ENCODE assay signal across 12 cellular contexts in genomic region chr10:118564652-118565051, GRCh38. TPM values are rescaled to one million over a fixed set of nuclear protein-coding genes. Genes with fewer than 3 reads are reported as not detected.
DNase-seq lines count a peak whose midpoint lies in the region; ATAC-seq, FAIRE-seq and TF ChIP-seq lines count a peak whose summit lies in the region.
"Had no signal": no experiment of that assay in that cellular context is flagged by ENCODE, and none has a peak within 500 bp of the region (broad histone marks: within the 10 kb centered on the region; RNA-seq: fewer than 3 reads in every experiment).

No MANE protein-coding gene starts in this region.

- POLR2A ChIA-PET in HepG2 (lab: Yijun Ruan, JAX): no interaction called here

- no peak for DNase-seq in HepG2 (ENCODE audit: low spot score)
- DNase-seq in right lobe of liver: no peak
- DNase-seq in SK-MEL-5 (ENCODE audit: low read depth, low spot score): peak; percentile 41
- DNase-seq in glutamatergic neuron: peak; percentile 64
- DNase-seq in tibial artery: no peak
- DNase-seq: activated CD8-positive, alpha-beta T cell treated with anti-CD3 and anti-CD28 coated beads, Interleukin-2, amount 10 ng/mL, durations not matched to agents 7 days and 5 days; cerebellar nuclear complex; kidney glomerular epithelial cell; stimulated activated CD4-positive, alpha-beta T cell treated with anti-CD3 and anti-CD28 coated beads, Interleukin-12 subunit alpha, Interleukin-12 subunit beta, amount 100 ng/mL, for 4 hours had no signal

- TF ChIP-seq RAD21 in HepG2 (CRISPR knock-in tag; IDR thresholded peaks at IDR 0.05): no peak

- H3K9me3 ChIP-seq in HepG2 (ENCODE audit: low read length) (no peaks in the 10 kb centered on the region), right lobe of liver (no peaks in the 10 kb centered on the region), tibial artery (no peaks in the 10 kb centered on the region)

- H3K36me3 ChIP-seq in HepG2 (replicated peaks in 1 of 2; ENCODE audit: control insufficient read depth in 1 of 2, insufficient read depth in 2 of 2, low read length in 2 of 2) (no peaks in the 10 kb centered on the region), right lobe of liver (no peaks in the 10 kb centered on the region), tibial artery (no peaks in the 10 kb centered on the region)

- no peak for TF ChIP-seq EP300 in HepG2 (IDR thresholded peaks at IDR 0.05; ENCODE audit: low read depth in 2 of 2, low read length in 2 of 2)
- no peak for TF ChIP-seq EP300 in HepG2 (CRISPR knock-in tag; IDR thresholded peaks at IDR 0.05; ENCODE audit: borderline replicate concordance)

- FAIRE-seq in HepG2 (lab: Jason Lieb, UNC): no peak

- peaks cover 6% of the 10 kb centered on the region for H3K4me1 ChIP-seq in HepG2 (ENCODE audit: insufficient read depth, low read length)
- no peaks in the 10 kb centered on the region for H3K4me1 ChIP-seq in right lobe of liver
- H3K4me1 ChIP-seq in tibial artery: peaks cover 0 to 8% (median 2%) of the 10 kb centered on the region in 4 donors

- H3K27me3 ChIP-seq in HepG2 (ENCODE audit: control insufficient read depth in 1 of 2, insufficient read depth in 2 of 2, low read length in 2 of 2) (peaks cover 0 to 21% of the 10 kb centered on the region in 2 experiments; a peak in 2 of 5 replicates), right lobe of liver (no peaks in the 10 kb centered on the region), tibial artery (peaks cover 0 to 4% of the 10 kb centered on the region in 2 donors)

- intact Hi-C loops in HepG2 (cut with micrococcal nuclease; ENCODE audit: unreplicated experiment) (loop anchor here (5.0 kb wide), 2 partner anchors 288 to 463 kb away; partner anchors contain the start of gene NANOS1), right lobe of liver (cut with DNase I) (loop anchor here (10.0 kb wide), 1 partner anchor 240 kb away; no protein-coding TSS in a partner anchor), tibial artery (cut with DNase I; ENCODE audit: low total_unique reads) (no loop called here)

- peaks cover 4% of the 10 kb centered on the region for H3K9me3 Mint-ChIP-seq in glutamatergic neuron (ENCODE audit: unreplicated experiment)

- H3K36me3 Mint-ChIP-seq in glutamatergic neuron (ENCODE audit: unreplicated experiment): peaks cover 8% of the 10 kb centered on the region

- peaks cover 2% of the 10 kb centered on the region for H3K27me3 Mint-ChIP-seq in glutamatergic neuron (ENCODE audit: unreplicated experiment)

- peaks cover 8% of the 10 kb centered on the region for H3K4me1 Mint-ChIP-seq in glutamatergic neuron (ENCODE audit: low read depth, unreplicated experiment)

- no peak for TF ChIP-seq POLR2A in HepG2 (IDR thresholded peaks at IDR 0.05; ENCODE audit: insufficient read depth in 1 of 2, low read depth in 2 of 2, low read length in 2 of 2)
- TF ChIP-seq POLR2A in right lobe of liver (IDR thresholded peaks at IDR 0.05): no peak

- peak; percentile 58 for TF ChIP-seq CTCF in HepG2 (CRISPR knock-in tag; IDR thresholded peaks at IDR 0.05)
- no peak for TF ChIP-seq CTCF in right lobe of liver (IDR thresholded peaks at IDR 0.05)
- no peak for TF ChIP-seq CTCF in glutamatergic neuron (IDR thresholded peaks at IDR 0.05; ENCODE audit: partially characterized antibody, unreplicated experiment)
- no peak for TF ChIP-seq CTCF in tibial artery (IDR thresholded peaks at IDR 0.05)

- BruUV-seq in HepG2 (replicated peaks; lab: Mats Ljungman, UMichigan): no TSS peak

- H2AFZ ChIP-seq in HepG2 (ENCODE audit: low read length): no peak overlapping the region

- peak; percentile 56 for ATAC-seq in HepG2
- no peak for ATAC-seq in right lobe of liver
- no peak for ATAC-seq in GM18519 (IDR thresholded peaks at IDR 0.05; ENCODE audit: low FRiP score, unreplicated experiment)
- ATAC-seq in HG03469 (IDR thresholded peaks at IDR 0.05; ENCODE audit: unreplicated experiment): no peak
- ATAC-seq in HG02884 (IDR thresholded peaks at IDR 0.05; ENCODE audit: unreplicated experiment): no peak
- ATAC-seq: activated CD8-positive, alpha-beta T cell treated with anti-CD3 and anti-CD28 coated beads, Interleukin-2, amount 10 ng/mL, durations not matched to agents 7 days and 5 days had no signal

- no peak overlapping the region for H3K4me2 ChIP-seq in HepG2 (ENCODE audit: low read depth, low read length)

- no peaks in the 10 kb centered on the region for H3K79me2 ChIP-seq in HepG2 (ENCODE audit: insufficient read depth, low read length)

- H3K4me3 Mint-ChIP-seq in glutamatergic neuron (ENCODE audit: unreplicated experiment): no peak overlapping the region
- H3K4me3 Mint-ChIP-seq: activated CD8-positive, alpha-beta T cell treated with anti-CD3 and anti-CD28 coated beads, Interleukin-2, amount 10 ng/mL, durations not matched to agents 7 days and 5 days had no signal

- CTCF ChIA-PET in HepG2 (lab: Yijun Ruan, JAX; ENCODE audit: low intra/inter-chr PET ratio, low total read pairs): no interaction called here

- no peak overlapping the region for H3K27ac ChIP-seq in HepG2 (ENCODE audit: extremely low read length, insufficient read depth, low read length)
- no peak overlapping the region for H3K27ac ChIP-seq in right lobe of liver
- no peak overlapping the region for H3K27ac ChIP-seq in tibial artery

- in situ Hi-C loops in HepG2 (cut with HindIII; ENCODE audit: extremely low pct_ligation_motif_present, low pct_unique_long_range_greater_than_20kb) (loop anchor here (5.0 kb wide), 1 partner anchor 153 kb away; no protein-coding TSS in a partner anchor), SK-MEL-5 (cut with HindIII; ENCODE audit: low pct_unique_long_range_greater_than_20kb, low sequenced_read_pairs) (no loop called here)

- no peak overlapping the region for H3K4me3 ChIP-seq in HepG2 (replicated peaks in 1 of 3; ENCODE audit: insufficient read depth in 1 of 3, low read depth in 2 of 3, low read length in 3 of 3)
- no peak overlapping the region for H3K4me3 ChIP-seq in right lobe of liver
- no peak overlapping the region for H3K4me3 ChIP-seq in tibial artery

- H4K20me1 ChIP-seq in HepG2 (ENCODE audit: insufficient read depth, low read length): no peaks in the 10 kb centered on the region

- no peak overlapping the region for H3K9ac ChIP-seq in HepG2 (ENCODE audit: insufficient read depth, low read depth, low read length)

- no peak overlapping the region for H3K27ac Mint-ChIP-seq in glutamatergic neuron (ENCODE audit: unreplicated experiment)
- H3K27ac Mint-ChIP-seq: activated CD8-positive, alpha-beta T cell treated with anti-CD3 and anti-CD28 coated beads, Interleukin-2, amount 10 ng/mL, durations not matched to agents 7 days and 5 days had no signal

- WGBS in HepG2 (ENCODE audit: low lambda C conversion rate): 2% methylated on average over 6 of the region's 6 CpGs
- WGBS in right lobe of liver (ENCODE audit: insufficient coverage, low coverage, low lambda C conversion rate, missing lambda C conversion rate): 22% methylated on average over 3 of the region's 6 CpGs

TF ChIP-seq in HepG2, 621 proteins besides CTCF, POLR2A, EP300 and RAD21:
- no peak for TF ChIP-seq ZBTB20 (CRISPR knock-in tag; IDR thresholded peaks at IDR 0.05; ENCODE audit: borderline replicate concordance, low read depth)
- no peak for TF ChIP-seq ZNF567 (CRISPR knock-in tag; IDR thresholded peaks at IDR 0.05; ENCODE audit: borderline replicate concordance)
- TF ChIP-seq ZNF10 (CRISPR knock-in tag; IDR thresholded peaks at IDR 0.05; ENCODE audit: borderline replicate concordance, low read depth): no peak
- TF ChIP-seq PREB (CRISPR knock-in tag; IDR thresholded peaks at IDR 0.05): no peak
- no peak for TF ChIP-seq ZNF20 (CRISPR knock-in tag; IDR thresholded peaks at IDR 0.05)
- TF ChIP-seq ZNF331 (CRISPR knock-in tag; IDR thresholded peaks at IDR 0.05): peak; percentile 61; the same call in 1 of the 2 replicates
- peak; percentile 42 for TF ChIP-seq STAG1 (CRISPR knock-in tag; IDR thresholded peaks at IDR 0.05)

RNA-seq across cellular contexts. Expression of gene PRLHR, which starts 30.8 kb away (rescaled TPM):
- total RNA-seq in HepG2 (2016; rRNA removed; fragmentation: Illumina TruSeq; extraction: Trizol) (not detected in 2 replicates), right lobe of liver (not detected), glutamatergic neuron (ENCODE audit: unreplicated experiment) (0.22 TPM)
- not detected in 2 replicates for total RNA-seq in HepG2 (2016; cell fraction: cytosol; rRNA removed; fragmentation: Illumina TruSeq; extraction: Trizol; ENCODE audit: low read depth)
- not detected in 2 replicates for total RNA-seq in HepG2 (2016; cell fraction: insoluble cytoplasmic fraction; rRNA removed; fragmentation: Illumina TruSeq; extraction: Trizol)
- total RNA-seq in HepG2 (2016; cell fraction: membrane; rRNA removed; fragmentation: Illumina TruSeq; extraction: Trizol): not detected in 2 replicates
- not detected in 2 replicates for total RNA-seq in HepG2 (2016; cell fraction: nucleus; rRNA removed; fragmentation: Illumina TruSeq; extraction: Trizol)
- polyA plus RNA-seq in HepG2 (2011; rRNA removed): not detected in 2 replicates
- polyA plus RNA-seq in HepG2 (2011; cell fraction: cytosol; rRNA removed): not detected in 2 replicates
- not detected in 2 replicates for polyA plus RNA-seq in HepG2 (2011; cell fraction: nucleus; rRNA removed)
- not detected in 2 replicates for polyA plus RNA-seq in HepG2 (2012)
- polyA plus RNA-seq in HepG2 (2016; cell fraction: cytosol; fragmentation: Illumina TruSeq; extraction: Trizol; ENCODE audit: low read depth): not detected in 2 replicates
- polyA plus RNA-seq in HepG2 (2016; cell fraction: insoluble cytoplasmic fraction; fragmentation: Illumina TruSeq; extraction: Trizol; ENCODE audit: low read depth): not detected in 2 replicates
- not detected in 2 replicates for polyA plus RNA-seq in HepG2 (2016; cell fraction: membrane; fragmentation: Illumina TruSeq; extraction: Trizol; ENCODE audit: low read depth)
- not detected in 2 replicates for polyA plus RNA-seq in HepG2 (2016; cell fraction: nucleus; fragmentation: Illumina TruSeq; extraction: Trizol; ENCODE audit: insufficient read depth, low read depth)
- not detected in 2 replicates for polyA minus RNA-seq in HepG2 (2011; rRNA and poly(A)+ RNA removed; ENCODE audit: low replicate concordance)
- not detected in 2 replicates for polyA minus RNA-seq in HepG2 (2011; cell fraction: cytosol; rRNA and poly(A)+ RNA removed)
- not detected in 2 replicates for polyA minus RNA-seq in HepG2 (2011; cell fraction: nucleus; rRNA and poly(A)+ RNA removed)
- total RNA-seq in SK-MEL-5 (2014; rRNA removed; shearing (Covaris generic)): not detected in 2 replicates
- not detected in 2 replicates for polyA plus RNA-seq in SK-MEL-5 (2015; cell fraction: cytosol; rRNA removed)
- polyA plus RNA-seq in SK-MEL-5 (2015; cell fraction: nucleus; rRNA removed): not detected in 2 replicates
- total RNA-seq: activated CD8-positive, alpha-beta T cell treated with anti-CD3 and anti-CD28 coated beads, Interleukin-2, amount 10 ng/mL, durations not matched to agents 7 days and 5 days had no signal

Comparison
In these comparisons a context has a peak if more than half of its experiments do, and no peak if none do; other contexts are left out.
1. DNase-seq: peak in SK-MEL-5 (single experiment) and glutamatergic neuron (single experiment); none in HepG2 (single experiment), right lobe of liver (0 of 3) and tibial artery (0 of 2).